15 cellular contexts compared by ENCODE assay signal in genomic region chr11:34262601-34263081, GRCh38.
DNase-seq lines count a peak whose midpoint lies in the region; ATAC-seq, FAIRE-seq and TF ChIP-seq lines count a peak whose summit lies in the region.
"Had no signal": no experiment of that assay in that cellular context is flagged by ENCODE, and none has a peak within 500 bp of the region (broad histone marks: within the 10 kb centered on the region; RNA-seq: fewer than 3 reads in every experiment).

No MANE protein-coding gene starts in this region.

- no peaks in the 10 kb centered on the region for H3K9me3 ChIP-seq in Panc1 (ENCODE audit: control insufficient read depth, insufficient read depth, low read depth, low read length)
- H3K9me3 ChIP-seq: Peyer's patch had no signal

- H3K4me1 ChIP-seq in Panc1 (ENCODE audit: control insufficient read depth, insufficient read depth, low read length) = peaks cover 52% of the 10 kb centered on the region

- in situ Hi-C loops in Panc1 (cut with HindIII; ENCODE audit: low pct_unique_long_range_greater_than_20kb, low sequenced_read_pairs) = no loop called here

- H3K27ac ChIP-seq in Panc1 (ENCODE audit: low read length) (peak overlapping the region; percentile 87), layer of hippocampus (ENCODE audit: low read depth, low read length) (peak overlapping the region; percentile 40), substantia nigra (ENCODE audit: low read depth, low read length, poor library complexity, severe bottlenecking) (peak overlapping the region; percentile 93)

- H3K4me3 ChIP-seq in Panc1 (ENCODE audit: low read depth in 2 of 2, low read length in 2 of 2) = no peak overlapping the region
- H3K4me3 ChIP-seq: Peyer's patch had no signal

- no peak for TF ChIP-seq POLR2A in H54 (IDR thresholded peaks at IDR 0.05; ENCODE audit: low read depth, low read length)

- POLR2A ChIA-PET in Panc1 (lab: Charles Lee) = interaction anchor here (0.5 kb wide), 1 partner anchor 526 kb away, joined by 4 read pairs; no protein-coding TSS in a partner anchor

- DNase-seq in DMS79 treated with DMSO at 0.1 percent for 48 hours (lab: John Stamatoyannopoulos, UW) (peak; percentile 35), DMS79 (lab: John Stamatoyannopoulos, UW) (no peak), Panc1 (ENCODE audit: low read depth, low spot score) (no peak), substantia nigra (lab: John Stamatoyannopoulos, UW) (peak in 28 of 49 donors; percentile 6 to 78 (median 30)), 8988T (no peak), H54 (ENCODE audit: insufficient read length, low spot score) (no peak)
- DNase-seq: activated CD4-positive, CD25-positive, alpha-beta regulatory T cell treated with anti-CD3 and anti-CD28 coated beads, Interleukin-2, amount 50 U/mL, for 72 hours; activated naive CD8-positive, alpha-beta T cell treated with anti-CD3 and anti-CD28 coated beads, Interleukin-2, amount 10 ng/mL, durations not matched to agents 7 days and 5 days; activated T-cell treated with anti-CD3 and anti-CD28 coated beads for 4 hours; CD8-positive, alpha-beta T cell had no signal

- H3K36me3 ChIP-seq in Panc1 (ENCODE audit: control insufficient read depth, insufficient read depth, low read length) = no peaks in the 10 kb centered on the region
- H3K36me3 ChIP-seq: Peyer's patch had no signal

- FAIRE-seq in H54 (lab: Jason Lieb, UNC) = no peak
- FAIRE-seq: GM18507, GM19239 had no signal

- H3K27me3 ChIP-seq in Panc1 (ENCODE audit: control insufficient read depth, insufficient read depth, low read length) (no peaks in the 10 kb centered on the region), layer of hippocampus (ENCODE audit: control insufficient read depth, insufficient read depth, low read length) (no peaks in the 10 kb centered on the region)
- H3K27me3 ChIP-seq: Peyer's patch had no signal

- no peak for ATAC-seq in Panc1
- ATAC-seq in HG03280 (IDR thresholded peaks at IDR 0.05; ENCODE audit: unreplicated experiment) = no peak
- ATAC-seq: CD8-positive, alpha-beta T cell had no signal

- no peak for TF ChIP-seq CTCF in Panc1 (IDR thresholded peaks at IDR 0.05)

- intact Hi-C loops in Panc1 (cut with micrococcal nuclease; ENCODE audit: unreplicated experiment) = no loop called here

- CTCF ChIA-PET in Panc1 (lab: Charles Lee) = no interaction called here

- BruUV-seq in Panc1 (replicated peaks; lab: Mats Ljungman, UMichigan) = no TSS peak

Comparison
In these comparisons a context has a peak if more than half of its experiments do, and no peak if none do; other contexts are left out.
1. DNase-seq: peak in DMS79 treated with DMSO at 0.1 percent for 48 hours (single experiment) and substantia nigra (28 of 49); none in DMS79 (single experiment), Panc1 (single experiment), 8988T (single experiment) and H54 (single experiment).
2. H3K27ac ChIP-seq: peak in every context shown above with its lines; median percentile 93 in substantia nigra; 87 in Panc1; 40 in layer of hippocampus.